ENCODE assay signal across 13 cellular contexts in genomic region chr7:48748081-48748833, GRCh38.
"Had no signal": no experiment of that assay in that cellular context is flagged by ENCODE, and none has a peak within 500 bp of the region (broad histone marks: within the 10 kb centered on the region; RNA-seq: fewer than 3 reads in every experiment).

No MANE protein-coding gene starts in this region.

- H3K36me3 ChIP-seq: gastrocnemius medialis, left lung, right atrium auricular region, tibial nerve had no signal

- H3K9me3 ChIP-seq: gastrocnemius medialis, left lung, right atrium auricular region, testis, tibial nerve had no signal

- H3K4me1 ChIP-seq: gastrocnemius medialis, left lung, right atrium auricular region, testis, tibial nerve had no signal

- H3K27ac ChIP-seq: gastrocnemius medialis, left lung, right atrium auricular region, testis, tibial nerve had no signal

- FAIRE-seq: endometrium had no signal

- H3K27me3 ChIP-seq: gastrocnemius medialis, left lung, right atrium auricular region, testis, tibial nerve had no signal

- H3K4me3 ChIP-seq: gastrocnemius medialis, left lung, right atrium auricular region, smooth muscle cell, testis, tibial nerve had no signal

- DNase-seq: effector memory CD4-positive, alpha-beta T cell; gastrocnemius medialis; islet precursor cell; mesendoderm; stimulated activated CD4-positive, alpha-beta T cell treated with anti-CD3 and anti-CD28 coated beads, Interleukin-2, amount 100 ng/mL, for 48 hours; testis had no signal

- ATAC-seq: esophagus mucosa; gastrocnemius medialis; left lung; naive thymus-derived CD8-positive, alpha-beta T cell had no signal
